Comparison of ENCODE assay signal across 8 cellular contexts in genomic region chr15:91853501-91853967, GRCh38. TPM values are rescaled to one million over a fixed set of nuclear protein-coding genes. Genes with fewer than 3 reads are reported as not detected.
DNase-seq lines count a peak whose midpoint lies in the region; ATAC-seq and TF ChIP-seq lines count a peak whose summit lies in the region.

Gene SLCO3A1, plus strand, starts transcription at chr15:91853708.

- no peak within 1 kb of the TSS for H3K4me3 ChIP-seq in PC-3 (ENCODE audit: low read length)
- peak within 1 kb of the TSS; percentile 70 to 71 for H3K4me3 ChIP-seq in foreskin fibroblast (ENCODE audit: low read depth in 1 of 2, low read length in 2 of 2)
- H3K4me3 ChIP-seq in neuron (ENCODE audit: low read length): peak within 1 kb of the TSS; percentile 48

- BruUV-seq in PC-3 (replicated peaks; lab: Mats Ljungman, UMichigan): no TSS peak

- no peaks in the 10 kb centered on the region for H4K20me1 ChIP-seq in PC-3 (ENCODE audit: low read length)

- POLR2A ChIA-PET in PC-3 (lab: Charles Lee; ENCODE audit: unreplicated experiment): no interaction called here

- TF ChIP-seq CTCF in PC-3 (conservative IDR thresholded peaks at IDR 0.05; ENCODE audit: low read depth, low read length): no peak
- no peak for TF ChIP-seq CTCF in foreskin fibroblast (IDR thresholded peaks at IDR 0.05; ENCODE audit: low read depth, low read length)

- no peaks in the 10 kb centered on the region for H3K9me2 ChIP-seq in PC-3 (replicated peaks; ENCODE audit: low read length)

- H2AFZ ChIP-seq in PC-3 (ENCODE audit: low read length) (no peak within 1 kb of the TSS), neuron (ENCODE audit: low read depth, low read length) (peak within 1 kb of the TSS; percentile 79)

- no peaks in the 10 kb centered on the region for H3F3A ChIP-seq in PC-3 (ENCODE audit: low read length, unreplicated experiment)

- peaks cover 13% of the 10 kb centered on the region for H3K27me3 ChIP-seq in PC-3 (ENCODE audit: low read length)
- peaks cover 50% of the 10 kb centered on the region for H3K27me3 ChIP-seq in neuron (ENCODE audit: insufficient read depth, low read length)

- H3K9me3 ChIP-seq in PC-3 (ENCODE audit: low read length) (no peaks in the 10 kb centered on the region), neuron (ENCODE audit: low read length) (no peaks in the 10 kb centered on the region)

- H3K4me1 ChIP-seq in PC-3 (ENCODE audit: insufficient read depth, low read length): no peaks in the 10 kb centered on the region
- H3K4me1 ChIP-seq in neuron (ENCODE audit: insufficient read depth, low read length): no peaks in the 10 kb centered on the region

- H3K36me3 ChIP-seq in PC-3 (ENCODE audit: low read depth, low read length) (no peaks in the 10 kb centered on the region), neuron (ENCODE audit: insufficient read depth, low read length) (no peaks in the 10 kb centered on the region)

- intact Hi-C loops in PC-3 (cut with micrococcal nuclease): no loop called here

- H3K4me2 ChIP-seq in PC-3 (ENCODE audit: low read length): peak within 1 kb of the TSS; percentile 31; the same call in 1 of the 2 replicates

- no peak within 1 kb of the TSS for H3K9ac ChIP-seq in PC-3 (ENCODE audit: low read length)

- H3K27ac ChIP-seq in PC-3 (ENCODE audit: low read length) (no peak within 1 kb of the TSS), temporal lobe (ENCODE audit: low read depth, low read length) (peak within 1 kb of the TSS; percentile 98)

- DNase-seq in ACHN: peak; percentile 72
- DNase-seq in PC-3: no peak
- DNase-seq in activated effector memory CD4-positive, alpha-beta T cell treated with Interleukin-2 at 50 U/mL for 16 hours: peak; percentile 67
- DNase-seq in foreskin fibroblast: peak; percentile 6 to 64

- in situ Hi-C loops in ACHN (cut with HindIII; ENCODE audit: low pct_ligation_motif_present, low pct_unique_long_range_greater_than_20kb, low sequenced_read_pairs): loop anchor here (25.0 kb wide), 1 partner anchor 234 kb away; no protein-coding TSS in a partner anchor

- CTCF ChIA-PET in PC-3 (lab: Charles Lee): no interaction called here

- ATAC-seq in GM18907 (IDR thresholded peaks at IDR 0.05; ENCODE audit: unreplicated experiment) (peak; percentile 18), HG03159 (IDR thresholded peaks at IDR 0.05; ENCODE audit: unreplicated experiment) (peak; percentile 14), PC-3 (no peak)

- no peaks in the 10 kb centered on the region for H3K79me2 ChIP-seq in PC-3 (ENCODE audit: low read length)

RNA-seq across cellular contexts. Expression of gene SLCO3A1, which starts in this region (rescaled TPM):
- total RNA-seq in PC-3 (2014; rRNA removed) (0.07 and 0.35 TPM in 2 replicates), temporal lobe (9.3 TPM)
